Comparison of ENCODE assay signal across 24 cellular contexts in the genomic region with DNA sequence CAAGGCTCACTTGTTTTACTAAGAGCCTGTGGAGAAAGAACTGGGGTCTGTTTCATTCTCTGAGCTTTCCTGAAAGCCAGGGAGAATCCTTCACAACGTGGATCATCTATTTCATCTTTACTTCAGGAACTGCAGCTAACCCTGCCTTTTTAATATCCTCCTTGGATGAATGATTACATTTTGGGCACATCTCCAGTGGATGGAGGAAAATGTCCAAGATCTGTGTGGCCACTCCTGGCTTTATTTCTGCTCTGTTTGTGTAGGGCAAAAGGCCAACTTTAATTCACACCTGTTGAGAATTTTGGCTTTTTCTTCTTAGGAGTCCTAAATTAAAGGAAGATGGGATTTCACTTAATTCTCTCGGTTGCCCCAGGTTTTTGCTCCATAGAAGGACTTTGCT.
"Had no signal": no experiment of that assay in that cellular context is flagged by ENCODE, and none has a peak within 500 bp of the region (broad histone marks: within the 10 kb centered on the region; RNA-seq: fewer than 3 reads in every experiment).

No MANE protein-coding gene starts in this region.

- H3K27me3 ChIP-seq: neural progenitor cell, ovary, right lobe of liver, sigmoid colon, suprapubic skin, thyroid gland, tibial nerve, uterus had no signal

- H3K4me3 ChIP-seq: neural progenitor cell, ovary, psoas muscle, right lobe of liver, sigmoid colon, suprapubic skin, thoracic aorta, thyroid gland, tibial nerve, upper lobe of right lung, uterus had no signal

- DNase-seq: naive thymus-derived CD4-positive, alpha-beta T cell; natural killer cell; occipital lobe; ovary; psoas muscle; right cardiac atrium; right lobe of liver; sigmoid colon; small intestine; stimulated activated CD4-positive, alpha-beta T cell treated with anti-CD3 and anti-CD28 coated beads, Interleukin-15, amount 100 ng/mL, for 24 hours; stimulated activated CD4-positive, alpha-beta T cell treated with anti-CD3 and anti-CD28 coated beads, Interleukin-2, amount 100 ng/mL, for 24 hours; stimulated activated CD4-positive, alpha-beta T cell treated with anti-CD3 and anti-CD28 coated beads, Interleukin-2, amount 100 ng/mL, for 48 hours; stimulated activated CD4-positive, alpha-beta T cell treated with anti-CD3 and anti-CD28 coated beads, Interleukin-4, amount 100 ng/mL, for 24 hours; stimulated activated naive CD4-positive, alpha-beta T cell; stimulated activated naive CD8-positive, alpha-beta T cell treated with anti-CD3 and anti-CD28 coated beads, Interleukin-15, amount 100 ng/mL, for 72 hours; stimulated activated naive CD8-positive, alpha-beta T cell treated with anti-CD3 and anti-CD28 coated beads, Interleukin-15, Interleukin-2, amounts not matched to agents 100 U/mL and 50 U/mL, for 24 hours; thyroid gland; upper lobe of right lung; uterus had no signal

- H3K36me3 ChIP-seq: neural progenitor cell, ovary, right lobe of liver, sigmoid colon, suprapubic skin, thoracic aorta, thyroid gland, tibial nerve, upper lobe of right lung, uterus had no signal

- ATAC-seq: naive thymus-derived CD4-positive, alpha-beta T cell; natural killer cell; psoas muscle; right cardiac atrium; stimulated activated naive CD8-positive, alpha-beta T cell treated with anti-CD3 and anti-CD28 coated beads, Interleukin-15, Interleukin-2, amounts not matched to agents 100 U/mL and 50 U/mL, for 24 hours had no signal

- H3K9me3 ChIP-seq: ovary, psoas muscle, right lobe of liver, sigmoid colon, suprapubic skin, thoracic aorta, thyroid gland, upper lobe of right lung, uterus had no signal

- H3K4me1 ChIP-seq: neural progenitor cell, parathyroid adenoma, psoas muscle, right lobe of liver, sigmoid colon, suprapubic skin, tibial nerve, upper lobe of right lung, uterus had no signal

- H3K27ac ChIP-seq: neural progenitor cell, ovary, parathyroid adenoma, psoas muscle, right lobe of liver, sigmoid colon, suprapubic skin, thoracic aorta, thyroid gland, tibial nerve, upper lobe of right lung, uterus had no signal
